Comparison of ENCODE assay signal across 30 cellular contexts in the genomic region with DNA sequence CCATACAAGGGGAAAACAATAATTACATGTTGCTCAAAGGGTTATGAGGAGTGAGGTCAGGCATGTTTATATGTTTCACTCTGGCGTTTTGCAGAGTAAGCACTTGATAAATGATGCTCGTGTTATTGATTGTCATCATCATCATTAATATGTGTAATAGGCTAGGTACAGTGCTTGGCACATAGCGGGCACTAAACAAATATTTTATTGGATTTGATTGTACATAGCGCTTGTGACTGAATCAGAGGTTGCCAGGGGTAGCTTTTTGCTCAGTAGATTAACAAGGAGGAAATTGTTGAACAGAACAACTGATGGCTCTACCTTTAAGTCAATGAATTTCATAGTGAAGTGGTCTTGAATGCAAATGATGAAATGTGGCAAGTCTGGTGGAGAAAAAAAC.
"Had no signal": no experiment of that assay in that cellular context is flagged by ENCODE, and none has a peak within 500 bp of the region (broad histone marks: within the 10 kb centered on the region; RNA-seq: fewer than 3 reads in every experiment).

No MANE protein-coding gene starts in this region.

- H3K36me3 ChIP-seq: gastrocnemius medialis, neutrophil, prostate gland, right atrium auricular region, sigmoid colon, tibial artery had no signal

- H3K4me1 ChIP-seq: parathyroid adenoma, prostate gland had no signal

- H3K9me3 ChIP-seq: gastrocnemius medialis, mucosa of descending colon, neutrophil, prostate gland, right atrium auricular region, sigmoid colon, testis, tibial artery had no signal

- H3K27me3 Mint-ChIP-seq: stimulated activated memory B cell treated with anti-CD40 and anti-IgM and Interleukin-4, amounts not matched to agents 10 μg/mL and 1 μg/mL and 100 μg/mL, for 72 hours; type B pancreatic cell had no signal

- H3K9ac ChIP-seq: parathyroid adenoma had no signal

- H3K4me3 Mint-ChIP-seq: memory B cell; mesothelial cell of epicardium; naive B cell; natural killer cell treated with Interleukin-12 subunit alpha and Interleukin-12 subunit beta and Interleukin-15 and Interleukin-18, amount 100 ng/mL, for 72 hours; neural crest cell; stimulated activated memory B cell treated with anti-CD40 and anti-IgM and Interleukin-4, amounts not matched to agents 10 μg/mL and 1 μg/mL and 100 μg/mL, for 72 hours; type B pancreatic cell had no signal

- FAIRE-seq: colon, kidney, urothelium cell line had no signal

- H3K4me3 ChIP-seq: dorsolateral prefrontal cortex, gastrocnemius medialis, lung, mucosa of descending colon, prostate gland, right atrium auricular region, sigmoid colon, testis, tibial artery had no signal

- H3K27ac ChIP-seq: dorsolateral prefrontal cortex, epithelial cell of prostate, gastrocnemius medialis, neutrophil, parathyroid adenoma, prostate gland, right atrium auricular region, testis, tibial artery had no signal

- H3K9me3 Mint-ChIP-seq: memory B cell; mesothelial cell of epicardium; naive B cell; natural killer cell treated with Interleukin-12 subunit alpha and Interleukin-12 subunit beta and Interleukin-15 and Interleukin-18, amount 100 ng/mL, for 72 hours; neural crest cell; stimulated activated memory B cell treated with anti-CD40 and anti-IgM and Interleukin-4, amounts not matched to agents 10 μg/mL and 1 μg/mL and 100 μg/mL, for 72 hours; type B pancreatic cell had no signal

- ATAC-seq: esophagus mucosa; gastrocnemius medialis; left lobe of liver; mucosa of descending colon; natural killer cell treated with Interleukin-12 subunit alpha and Interleukin-12 subunit beta and Interleukin-15 and Interleukin-18, amount 100 ng/mL, for 72 hours; stimulated activated memory B cell treated with anti-CD40 and anti-IgM and Interleukin-4, amounts not matched to agents 10 μg/mL and 1 μg/mL and 100 μg/mL, for 72 hours; stimulated activated naive CD8-positive, alpha-beta T cell treated with anti-CD3 and anti-CD28 coated beads, Interleukin-15, Interleukin-2, amounts not matched to agents 100 U/mL and 50 U/mL, for 24 hours had no signal

- H3K27me3 ChIP-seq: dorsolateral prefrontal cortex, gastrocnemius medialis, neutrophil, right atrium auricular region, sigmoid colon, testis, tibial artery had no signal

- DNase-seq: dorsolateral prefrontal cortex; effector CD4-positive, alpha-beta T cell; foreskin fibroblast; gastrocnemius medialis; head of caudate nucleus; kidney; mucosa of descending colon; naive B cell; sigmoid colon; stimulated activated CD4-positive, alpha-beta T cell treated with anti-CD3 and anti-CD28 coated beads, Interleukin-4, amount 100 ng/mL, for 4 hours; stimulated activated naive CD8-positive, alpha-beta T cell treated with anti-CD3 and anti-CD28 coated beads, Interleukin-15, Interleukin-2, amounts not matched to agents 100 U/mL and 50 U/mL, for 24 hours; substantia nigra; testis; tibial artery had no signal

- H3K27ac Mint-ChIP-seq: memory B cell; naive B cell; natural killer cell treated with Interleukin-12 subunit alpha and Interleukin-12 subunit beta and Interleukin-15 and Interleukin-18, amount 100 ng/mL, for 72 hours; stimulated activated memory B cell treated with anti-CD40 and anti-IgM and Interleukin-4, amounts not matched to agents 10 μg/mL and 1 μg/mL and 100 μg/mL, for 72 hours; type B pancreatic cell had no signal

- H3K36me3 Mint-ChIP-seq: memory B cell; mesothelial cell of epicardium; naive B cell; natural killer cell treated with Interleukin-12 subunit alpha and Interleukin-12 subunit beta and Interleukin-15 and Interleukin-18, amount 100 ng/mL, for 72 hours; stimulated activated memory B cell treated with anti-CD40 and anti-IgM and Interleukin-4, amounts not matched to agents 10 μg/mL and 1 μg/mL and 100 μg/mL, for 72 hours had no signal

- H3K4me1 Mint-ChIP-seq: memory B cell; naive B cell; stimulated activated memory B cell treated with anti-CD40 and anti-IgM and Interleukin-4, amounts not matched to agents 10 μg/mL and 1 μg/mL and 100 μg/mL, for 72 hours had no signal
